ENCODE assay signal across 16 cellular contexts in genomic region chr17:81193470-81194224, GRCh38. TPM values are rescaled to one million over a fixed set of nuclear protein-coding genes. Genes with fewer than 3 reads are reported as not detected.
DNase-seq lines count a peak whose midpoint lies in the region; ATAC-seq and TF ChIP-seq lines count a peak whose summit lies in the region.
"Had no signal": no experiment of that assay in that cellular context is flagged by ENCODE, and none has a peak within 500 bp of the region (broad histone marks: within the 10 kb centered on the region; RNA-seq: fewer than 3 reads in every experiment).

No MANE protein-coding gene starts in this region.

- H3K36me3 Mint-ChIP-seq in chondrocyte (ENCODE audit: low read depth), result peaks cover 4% of the 10 kb centered on the region

- H3K9me3 Mint-ChIP-seq in chondrocyte (ENCODE audit: low read depth), result no peaks in the 10 kb centered on the region

- H3K9me3 ChIP-seq in HUES6 (ENCODE audit: control insufficient read depth, insufficient read depth, low read depth, low read length), result no peaks in the 10 kb centered on the region

- H3K27ac ChIP-seq in HUES6 (ENCODE audit: low read depth, low read length), result peak overlapping the region; percentile 23; the same call in 1 of the 2 replicates
- H3K27ac ChIP-seq: KMS-11, PC-9 had no signal

- no peak overlapping the region for H3K27ac Mint-ChIP-seq in chondrocyte (ENCODE audit: unreplicated experiment)

- TF ChIP-seq CTCF in GM10266 (IDR thresholded peaks at IDR 0.05; ENCODE audit: control insufficient read depth, insufficient read depth, low read depth, missing control alignments) (no peak), chondrocyte (IDR thresholded peaks at IDR 0.05) (no peak)

- no peaks in the 10 kb centered on the region for H3K27me3 ChIP-seq in HUES6 (ENCODE audit: control insufficient read depth, insufficient read depth, low read length)

- no peak overlapping the region for H3K9ac ChIP-seq in HUES6 (ENCODE audit: low read length)
- H3K9ac ChIP-seq: KMS-11 had no signal

- H3K4me1 ChIP-seq in HUES6 (ENCODE audit: control insufficient read depth, insufficient read depth, low read length), result no peaks in the 10 kb centered on the region

- DNase-seq in GM10266 (ENCODE audit: extremely low spot score), result peak; percentile 77
- DNase-seq in chondrocyte (ENCODE audit: low spot score), result peak; percentile 88
- no peak for DNase-seq in sciatic nerve (ENCODE audit: low spot score)
- DNase-seq in activated gamma-delta T cell treated with Interleukin-2 at 50 U/mL for 16 hours, result no peak
- DNase-seq in NCI-H446 (lab: John Stamatoyannopoulos, UW), result no peak
- DNase-seq in mucosa of gallbladder (ENCODE audit: low spot score), result no peak
- DNase-seq: DMS 273 treated with DMSO at 0.1 percent for 48 hours, NCI-H1092 treated with DMSO at 0.1 percent for 48 hours, NCI-H1694, SHP77 had no signal

- no peaks in the 10 kb centered on the region for H3K4me1 Mint-ChIP-seq in chondrocyte (ENCODE audit: low read depth)

- no peak overlapping the region for H3K4me3 Mint-ChIP-seq in chondrocyte (ENCODE audit: unreplicated experiment)

- H3K36me3 ChIP-seq in HUES6 (ENCODE audit: control insufficient read depth, insufficient read depth, low read length), result peaks cover 76% of the 10 kb centered on the region

- H3K4me3 ChIP-seq in HUES6 (ENCODE audit: low read depth, low read length), result no peak overlapping the region
- H3K4me3 ChIP-seq: PC-9 had no signal

- no peaks in the 10 kb centered on the region for H3K27me3 Mint-ChIP-seq in chondrocyte (ENCODE audit: low read depth)

- intact Hi-C loops in sciatic nerve (cut with DNase I), result loop anchor here (5.0 kb wide), 1 partner anchor 51 kb away; no protein-coding TSS in a partner anchor

- peak; percentile 33 for ATAC-seq in sciatic nerve
- ATAC-seq: HCT116 had no signal

RNA-seq across cellular contexts. Expression of gene AATK, which starts 27.6 kb away (rescaled TPM):
- total RNA-seq in chondrocyte (0.48 to 0.67 TPM (median 0.51 TPM) in 3 replicates), sciatic nerve (440 TPM), mucosa of gallbladder (14.2 TPM)

RNA-seq across cellular contexts. Expression of gene PVALEF, which starts 28.3 kb away (rescaled TPM):
- not detected in 3 replicates for total RNA-seq in chondrocyte
- total RNA-seq in sciatic nerve, result not detected
- not detected for total RNA-seq in mucosa of gallbladder
- total RNA-seq: Daoy, MCF 10A, PC-9 had no signal

RNA-seq across cellular contexts. Expression of gene CEP131, which starts 29.1 kb away (rescaled TPM):
- total RNA-seq in chondrocyte, result 8.2 to 9.6 TPM (median 8.5 TPM) in 3 replicates
- 10.1 TPM for total RNA-seq in sciatic nerve
- 12.7 TPM for total RNA-seq in mucosa of gallbladder

RNA-seq across cellular contexts. Expression of gene TEPSIN, which starts 45.2 kb away (rescaled TPM):
- total RNA-seq in chondrocyte (27.1 to 29.0 TPM (median 27.6 TPM) in 3 replicates), sciatic nerve (38.1 TPM), mucosa of gallbladder (57.9 TPM)

RNA-seq across cellular contexts. Expression of gene NDUFAF8, which starts 45.5 kb away (rescaled TPM):
- total RNA-seq in chondrocyte (36.1 to 58.9 TPM (median 39.7 TPM) in 3 replicates), sciatic nerve (37.4 TPM), mucosa of gallbladder (38.1 TPM)

Comparison
In these comparisons a context has a peak if more than half of its experiments do, and no peak if none do; other contexts are left out.
1. DNase-seq: peak in GM10266 (single experiment) and chondrocyte (single experiment); none in sciatic nerve (single experiment), activated gamma-delta T cell treated with Interleukin-2 at 50 U/mL for 16 hours (single experiment), NCI-H446 (0 of 2) and mucosa of gallbladder (single experiment).
2. RNA of gene AATK, which starts 27.6 kb away (total RNA-seq): 440 TPM in sciatic nerve (single experiment); 14.2 TPM in mucosa of gallbladder (single experiment) and 0.48 to 0.67 TPM in chondrocyte; every median in the first group is over 10 times any median in the second.